7 cellular contexts compared by ENCODE assay signal in the genomic region with DNA sequence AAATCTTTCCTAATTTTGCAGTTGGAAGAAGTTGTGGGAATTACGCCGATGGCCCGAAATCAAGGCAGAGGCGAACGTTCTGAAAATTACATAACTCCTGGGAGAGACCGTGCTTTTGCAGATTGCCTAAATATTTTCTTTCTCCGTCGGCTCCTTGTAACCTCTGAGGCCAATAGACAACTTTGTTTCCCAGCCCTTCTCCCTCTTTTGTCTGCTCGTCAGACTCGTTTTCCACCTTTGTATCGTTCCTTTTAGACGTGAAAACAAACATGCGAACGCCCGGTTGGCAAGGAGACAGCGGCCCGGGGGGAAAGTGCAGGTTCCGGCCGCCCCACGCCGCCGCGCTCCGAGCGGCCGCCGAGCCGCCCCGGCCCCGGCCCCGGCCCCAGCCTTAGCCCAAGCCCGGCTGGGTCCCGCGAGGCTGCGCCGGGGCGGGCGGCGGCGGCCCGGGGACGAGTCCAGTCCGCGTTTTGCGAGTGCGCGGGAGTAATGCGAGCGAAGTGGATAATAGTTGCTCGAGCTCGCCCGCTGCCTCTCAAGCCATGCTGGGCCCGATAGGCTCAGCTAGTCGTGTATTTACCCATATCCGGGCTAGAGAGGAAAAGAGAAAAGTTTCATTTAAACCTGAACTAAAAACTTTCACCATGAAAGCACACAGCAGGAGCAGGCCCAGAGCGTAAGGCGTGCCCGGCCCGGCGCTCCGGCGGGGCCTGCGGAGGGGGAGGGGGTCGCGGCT. TPM values are rescaled to one million over a fixed set of nuclear protein-coding genes. Genes with fewer than 3 reads are reported as not detected.
DNase-seq lines count a peak whose midpoint lies in the region; ATAC-seq and TF ChIP-seq lines count a peak whose summit lies in the region.

Gene ARID1B (plus strand): TSS at position 538 of the 736 bp plus-strand sequence. CDS start 303 bp downstream, outside the sequence.

- DNase-seq in NCI-H146 treated with DMSO at 0.1 percent for 48 hours (lab: John Stamatoyannopoulos, UW; ENCODE audit: unreplicated experiment) (peak; percentile 69), UCSD-AML1 (lab: John Stamatoyannopoulos, UW; ENCODE audit: unreplicated experiment) (peak; percentile 80), body of pancreas (peak; percentile 82 to 88 (median 85))

- H3K36me3 ChIP-seq in body of pancreas (replicated peaks in 1 of 2; ENCODE audit: insufficient read depth in 1 of 2, low read depth in 2 of 2) (no peaks in the 10 kb centered on the region), iPS-18a (ENCODE audit: control insufficient read depth, low read depth, low read length) (no peaks in the 10 kb centered on the region), skeletal muscle tissue (ENCODE audit: control insufficient read depth in 3 of 3, insufficient read depth in 3 of 3, low read length in 3 of 3) (no peaks in the 10 kb centered on the region)

- H3K9ac ChIP-seq in iPS-18a (ENCODE audit: low read length) (peak within 1 kb of the TSS; percentile 90), skeletal muscle tissue (ENCODE audit: low read depth in 1 of 3, low read length in 3 of 3) (peak within 1 kb of the TSS; percentile 81 to 97 (median 94))

- ATAC-seq in GM18505 (IDR thresholded peaks at IDR 0.05; ENCODE audit: unreplicated experiment) (peak; percentile 41), HG02759 (IDR thresholded peaks at IDR 0.05; ENCODE audit: unreplicated experiment) (peak; percentile 48), body of pancreas (peak; percentile 68)

- H3K4me3 ChIP-seq in body of pancreas (peak within 1 kb of the TSS; percentile 65 to 92), iPS-18a (ENCODE audit: low read length) (peak within 1 kb of the TSS; percentile 81), skeletal muscle tissue (ENCODE audit: low read length in 3 of 3) (peak within 1 kb of the TSS; percentile 82 to 91 (median 87))

- TF ChIP-seq CTCF in body of pancreas (IDR thresholded peaks at IDR 0.05), result peak in 2 of 7 experiments; percentile 1 to 2

- H3K9me3 ChIP-seq in body of pancreas, result no peaks in the 10 kb centered on the region
- no peaks in the 10 kb centered on the region for H3K9me3 ChIP-seq in iPS-18a (ENCODE audit: control insufficient read depth, low read depth, low read length)
- no peaks in the 10 kb centered on the region for H3K9me3 ChIP-seq in skeletal muscle tissue (ENCODE audit: control insufficient read depth in 3 of 3, low read length in 3 of 3)

- TF ChIP-seq POLR2A in GM18505 (IDR thresholded peaks at IDR 0.05; ENCODE audit: borderline replicate concordance, extremely low read depth, insufficient read depth, insufficient read length) (peak; percentile 76), body of pancreas (IDR thresholded peaks at IDR 0.05) (peak; percentile 48 to 83 (median 81))

- no peaks in the 10 kb centered on the region for H3K27me3 ChIP-seq in body of pancreas
- peaks cover 6% of the 10 kb centered on the region for H3K27me3 ChIP-seq in iPS-18a (ENCODE audit: control insufficient read depth, insufficient read depth, low read length)
- H3K27me3 ChIP-seq in skeletal muscle tissue (ENCODE audit: control insufficient read depth in 3 of 3, insufficient read depth in 3 of 3, low read length in 3 of 3), result no peaks in the 10 kb centered on the region

- H3K4me1 ChIP-seq in body of pancreas, result peaks cover 19% of the 10 kb centered on the region
- H3K4me1 ChIP-seq in iPS-18a (ENCODE audit: control insufficient read depth, low read depth, low read length), result peaks cover 54% of the 10 kb centered on the region
- peaks cover 14 to 17% (median 15%) of the 10 kb centered on the region in 3 donors for H3K4me1 ChIP-seq in skeletal muscle tissue (ENCODE audit: control insufficient read depth in 3 of 3, insufficient read depth in 3 of 3, low read length in 3 of 3)

- H3K27ac ChIP-seq in body of pancreas, result peak within 1 kb of the TSS; percentile 95 to 99 (median 98)
- peak within 1 kb of the TSS; percentile 89 for H3K27ac ChIP-seq in iPS-18a (ENCODE audit: low read length)
- peak within 1 kb of the TSS; percentile 93 for H3K27ac ChIP-seq in skeletal muscle tissue (ENCODE audit: low read depth, low read length)

- intact Hi-C loops in body of pancreas (cut with DNase I), result loop anchor here (5.0 to 10.0 kb wide), 2 partner anchors 90 to 212 kb away; no protein-coding TSS in a partner anchor

- WGBS in body of pancreas, 2 donors, result 0% methylated on average over 63 of the region's 65 CpGs

RNA-seq across cellular contexts. Expression of gene ARID1B, which starts in this region (rescaled TPM):
- 10 to 100 TPM; 71.5 to 85.1 TPM for total RNA-seq in body of pancreas
- total RNA-seq in skeletal muscle tissue, result 73.6 TPM

Comparison
In these comparisons a context has a peak if more than half of its experiments do, and no peak if none do; other contexts are left out.
1. Peak in every context shown above with its lines: DNase-seq, ATAC-seq, H3K4me3 ChIP-seq and H3K27ac ChIP-seq.